8 cellular contexts compared by ENCODE assay signal in the genomic region with DNA sequence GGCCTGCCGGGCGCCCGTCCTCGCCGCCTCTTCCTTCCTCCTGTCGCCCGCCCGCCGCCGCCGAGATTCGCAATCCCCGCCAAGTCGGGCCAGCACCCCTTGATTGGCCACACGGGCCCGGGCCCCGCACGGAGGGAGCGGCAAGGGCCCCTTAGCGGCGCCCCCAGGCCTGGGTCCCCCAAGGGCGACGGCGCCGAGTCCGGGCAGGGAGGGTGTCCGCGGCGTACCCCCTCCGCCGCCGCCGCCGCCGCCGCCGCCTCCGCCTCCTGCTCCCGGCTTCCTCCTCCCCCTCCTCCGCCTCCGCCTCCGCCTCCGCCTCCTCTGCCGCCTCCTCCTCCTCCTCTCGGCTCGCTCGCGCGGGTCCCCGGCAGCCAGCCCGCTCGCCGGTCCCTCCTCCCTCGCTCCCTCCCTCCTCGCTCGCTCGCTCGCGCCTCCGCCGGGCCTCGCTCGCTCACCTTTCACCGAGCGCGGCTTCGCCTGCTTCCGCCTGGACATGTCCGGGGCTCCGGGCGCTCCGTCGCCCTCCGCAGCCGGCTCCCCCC. TPM values are rescaled to one million over a fixed set of nuclear protein-coding genes. Genes with fewer than 3 reads are reported as not detected.
DNase-seq lines count a peak whose midpoint lies in the region; ATAC-seq and TF ChIP-seq lines count a peak whose summit lies in the region.

No MANE protein-coding gene starts in this region.

- H3K27ac Mint-ChIP-seq in activated naive CD4-positive, alpha-beta T cell treated with anti-CD3 and anti-CD28 coated beads, Interleukin-2, amount 10 ng/mL, durations not matched to agents 7 days and 5 days = no peak overlapping the region

- peak overlapping the region; percentile 77 for H3K4me3 ChIP-seq in BE2C (ENCODE audit: low read depth, low read length)
- H3K4me3 ChIP-seq in gastroesophageal sphincter = peak overlapping the region; percentile 77 to 88
- H3K4me3 ChIP-seq in neuron (ENCODE audit: low read length) = peak overlapping the region; percentile 92
- H3K4me3 ChIP-seq in upper lobe of right lung = peak overlapping the region; percentile 66

- no peak for TF ChIP-seq EP300 in gastroesophageal sphincter (IDR thresholded peaks at IDR 0.05)

- no peak for TF ChIP-seq CTCF in BE2C (IDR thresholded peaks at IDR 0.05; ENCODE audit: low read depth, low read length)
- TF ChIP-seq CTCF in RWPE1 (conservative IDR thresholded peaks at IDR 0.05; ENCODE audit: low read depth) = no peak
- TF ChIP-seq CTCF in gastroesophageal sphincter (IDR thresholded peaks at IDR 0.05) = no peak
- TF ChIP-seq CTCF in upper lobe of right lung (IDR thresholded peaks at IDR 0.05) = no peak

- CTCF ChIA-PET in RWPE1 (lab: Yijun Ruan, JAX) = no interaction called here
- CTCF ChIA-PET in activated naive CD4-positive, alpha-beta T cell treated with anti-CD3 and anti-CD28 coated beads, Interleukin-2, amount 10 ng/mL, durations not matched to agents 7 days and 5 days (lab: Charles Lee) = no interaction called here

- H3K27ac ChIP-seq in RWPE1 (peak overlapping the region; percentile 43), gastroesophageal sphincter (peak overlapping the region; percentile 78 to 98 (median 94)), upper lobe of right lung (peak overlapping the region; percentile 82)

- no peaks in the 10 kb centered on the region for H3K36me3 ChIP-seq in BE2C
- H3K36me3 ChIP-seq in gastroesophageal sphincter = no peaks in the 10 kb centered on the region
- no peaks in the 10 kb centered on the region for H3K36me3 ChIP-seq in neuron (ENCODE audit: insufficient read depth, low read length)
- H3K36me3 ChIP-seq in upper lobe of right lung = no peaks in the 10 kb centered on the region

- H2AFZ ChIP-seq in neuron (ENCODE audit: low read depth, low read length) = peak overlapping the region; percentile 30

- no peaks in the 10 kb centered on the region for H3K9me3 Mint-ChIP-seq in activated naive CD4-positive, alpha-beta T cell treated with anti-CD3 and anti-CD28 coated beads, Interleukin-2, amount 10 ng/mL, durations not matched to agents 7 days and 5 days

- POLR2A ChIA-PET in RWPE1 (lab: Yijun Ruan, JAX; ENCODE audit: low non-redundant PET) = no interaction called here

- peaks cover 26% of the 10 kb centered on the region for H3K4me1 ChIP-seq in BE2C
- H3K4me1 ChIP-seq in gastroesophageal sphincter = peaks cover 0 to 70% (median 12%) of the 10 kb centered on the region in 3 donors
- H3K4me1 ChIP-seq in neuron (ENCODE audit: insufficient read depth, low read length) = peaks cover 59% of the 10 kb centered on the region
- peaks cover 45% of the 10 kb centered on the region for H3K4me1 ChIP-seq in upper lobe of right lung

- H3K27me3 ChIP-seq in BE2C (no peaks in the 10 kb centered on the region), gastroesophageal sphincter (peaks cover 9% of the 10 kb centered on the region), neuron (ENCODE audit: insufficient read depth, low read length) (peaks cover 3% of the 10 kb centered on the region), upper lobe of right lung (peaks cover 9% of the 10 kb centered on the region)

- H3K36me3 Mint-ChIP-seq in activated naive CD4-positive, alpha-beta T cell treated with anti-CD3 and anti-CD28 coated beads, Interleukin-2, amount 10 ng/mL, durations not matched to agents 7 days and 5 days = peaks cover 1% of the 10 kb centered on the region

- H3K27me3 Mint-ChIP-seq in activated naive CD4-positive, alpha-beta T cell treated with anti-CD3 and anti-CD28 coated beads, Interleukin-2, amount 10 ng/mL, durations not matched to agents 7 days and 5 days = peaks cover 93% of the 10 kb centered on the region

- H3K4me1 Mint-ChIP-seq in activated naive CD4-positive, alpha-beta T cell treated with anti-CD3 and anti-CD28 coated beads, Interleukin-2, amount 10 ng/mL, durations not matched to agents 7 days and 5 days = peaks cover 17% of the 10 kb centered on the region

- H3K9me3 ChIP-seq in BE2C (no peaks in the 10 kb centered on the region), gastroesophageal sphincter (no peaks in the 10 kb centered on the region), neuron (ENCODE audit: low read length) (no peaks in the 10 kb centered on the region), upper lobe of right lung (no peaks in the 10 kb centered on the region)

- peak; percentile 73 to 86 for TF ChIP-seq POLR2A in gastroesophageal sphincter (IDR thresholded peaks at IDR 0.05)

- DNase-seq in BE2C (peak; percentile 91), HT1080 (ENCODE audit: low read depth) (peak; percentile 64), RWPE1 (ENCODE audit: low spot score) (peak; percentile 38), upper lobe of right lung (peak; percentile 93)
- peak; percentile 88 for DNase-seq in activated naive CD4-positive, alpha-beta T cell treated with anti-CD3 and anti-CD28 coated beads, Interleukin-2, amount 10 ng/mL, durations not matched to agents 7 days and 5 days

- peak overlapping the region; percentile 56 for H3K4me3 Mint-ChIP-seq in activated naive CD4-positive, alpha-beta T cell treated with anti-CD3 and anti-CD28 coated beads, Interleukin-2, amount 10 ng/mL, durations not matched to agents 7 days and 5 days

- peak; percentile 72 for ATAC-seq in GM19463 (IDR thresholded peaks at IDR 0.05; ENCODE audit: unreplicated experiment)
- ATAC-seq in gastroesophageal sphincter = peak; percentile 81
- peak; percentile 85 for ATAC-seq in upper lobe of right lung

- intact Hi-C loops in upper lobe of right lung (cut with DNase I) = no loop called here

- WGBS in gastroesophageal sphincter (ENCODE audit: low coverage in 1 of 2), 2 donors = 2% methylated on average over 11 of the region's 75 CpGs; no CpG with 5 or more reads in 1 of the 2 donors

RNA-seq across cellular contexts. Expression of gene ZNF423, which starts 0.6 kb away (rescaled TPM):
- 8.5 TPM for polyA plus RNA-seq in BE2C (2012; ENCODE audit: insufficient read depth, insufficient read length, low read depth)
- total RNA-seq in HT1080 (2014; rRNA removed; shearing (Covaris generic)) = not detected in 2 replicates
- polyA plus RNA-seq in HT1080 (2015; cell fraction: cytosol; rRNA removed) = 0.03 and 0.05 TPM in 2 replicates
- 0.02 and 0.07 TPM in 2 replicates for polyA plus RNA-seq in HT1080 (2015; cell fraction: nucleus; rRNA removed)
- total RNA-seq in gastroesophageal sphincter = 10 to 100 TPM in 1 of 4 donors, 1 to 10 TPM in 3; 7.0 to 19.7 (median 8.4) TPM
- 11.9 TPM for total RNA-seq in upper lobe of right lung

Comparison
In these comparisons a context has a peak if more than half of its experiments do, and no peak if none do; other contexts are left out.
1. Peak in every context shown above with its lines: DNase-seq, ATAC-seq, H3K4me3 ChIP-seq and H3K27ac ChIP-seq.
2. DNase-seq: peak in every context shown above with its lines; median percentile 93 in upper lobe of right lung; 91 in BE2C; 88 in activated naive CD4-positive, alpha-beta T cell treated with anti-CD3 and anti-CD28 coated beads, Interleukin-2, amount 10 ng/mL, durations not matched to agents 7 days and 5 days; 64 in HT1080; 38 in RWPE1.
3. H3K27ac ChIP-seq: peak in every context shown above with its lines; median percentile 94 in gastroesophageal sphincter; 82 in upper lobe of right lung; 43 in RWPE1.